Comparison of ENCODE assay signal across 11 cellular contexts in genomic region chr3:44995142-44995770, GRCh38. TPM values are rescaled to one million over a fixed set of nuclear protein-coding genes. Genes with fewer than 3 reads are reported as not detected.
DNase-seq lines count a peak whose midpoint lies in the region; ATAC-seq and TF ChIP-seq lines count a peak whose summit lies in the region.
"Had no signal": no experiment of that assay in that cellular context is flagged by ENCODE, and none has a peak within 500 bp of the region (broad histone marks: within the 10 kb centered on the region; RNA-seq: fewer than 3 reads in every experiment).

No MANE protein-coding gene starts in this region.

- no peaks in the 10 kb centered on the region for H3K27me3 Mint-ChIP-seq in activated CD8-positive, alpha-beta T cell treated with anti-CD3 and anti-CD28 coated beads for 36 hours
- no peaks in the 10 kb centered on the region for H3K27me3 Mint-ChIP-seq in activated CD8-positive, alpha-beta T cell treated with anti-CD3 and anti-CD28 coated beads, Interleukin-2, amount 10 ng/mL, durations not matched to agents 7 days and 5 days (ENCODE audit: low read depth)
- no peaks in the 10 kb centered on the region for H3K27me3 Mint-ChIP-seq in type B pancreatic cell
- H3K27me3 Mint-ChIP-seq: B cell had no signal

- peaks cover 57% of the 10 kb centered on the region for H3K36me3 Mint-ChIP-seq in activated CD8-positive, alpha-beta T cell treated with anti-CD3 and anti-CD28 coated beads for 36 hours (ENCODE audit: low read depth)
- peaks cover 75% of the 10 kb centered on the region for H3K36me3 Mint-ChIP-seq in activated CD8-positive, alpha-beta T cell treated with anti-CD3 and anti-CD28 coated beads, Interleukin-2, amount 10 ng/mL, durations not matched to agents 7 days and 5 days (ENCODE audit: low read depth)
- peaks cover 21% of the 10 kb centered on the region for H3K36me3 Mint-ChIP-seq in type B pancreatic cell

- intact Hi-C loops in activated CD8-positive, alpha-beta T cell treated with anti-CD3 and anti-CD28 coated beads for 36 hours (cut with micrococcal nuclease), result no loop called here
- intact Hi-C loops in heart left ventricle (cut with DNase I), result no loop called here

- POLR2A ChIA-PET in activated CD8-positive, alpha-beta T cell treated with anti-CD3 and anti-CD28 coated beads for 36 hours (lab: Charles Lee), result interaction anchor here (0.8 to 1.6 kb wide), 2 partner anchors 10 to 18 kb away, joined by 3 to 5 read pairs; no protein-coding TSS in a partner anchor
- POLR2A ChIA-PET in activated CD8-positive, alpha-beta T cell treated with anti-CD3 and anti-CD28 coated beads, Interleukin-2, amount 10 ng/mL, durations not matched to agents 7 days and 5 days (lab: Charles Lee), result no interaction called here

- H4K20me1 ChIP-seq in smooth muscle cell (ENCODE audit: low read depth), result peaks cover 64% of the 10 kb centered on the region

- no peaks in the 10 kb centered on the region for H3F3A ChIP-seq in smooth muscle cell (ENCODE audit: low read depth)

- H3K9ac ChIP-seq in smooth muscle cell (ENCODE audit: low read depth), result no peak overlapping the region

- no peak overlapping the region for H3K4me3 Mint-ChIP-seq in activated CD8-positive, alpha-beta T cell treated with anti-CD3 and anti-CD28 coated beads for 36 hours
- H3K4me3 Mint-ChIP-seq in activated CD8-positive, alpha-beta T cell treated with anti-CD3 and anti-CD28 coated beads, Interleukin-2, amount 10 ng/mL, durations not matched to agents 7 days and 5 days, result no peak overlapping the region
- H3K4me3 Mint-ChIP-seq in type B pancreatic cell, result peak overlapping the region; percentile 58
- H3K4me3 Mint-ChIP-seq: B cell had no signal

- WGBS in heart left ventricle, 4 donors, result 85 to 88% (median 86%) methylated on average over 8 of the region's 8 CpGs
- 92% methylated on average over 8 of the region's 8 CpGs for WGBS in smooth muscle cell (ENCODE audit: low lambda C conversion rate)

- peak overlapping the region in 6 of 12 donors; percentile 1 to 44 (median 18) for H3K27ac ChIP-seq in heart left ventricle
- H3K27ac ChIP-seq in smooth muscle cell (ENCODE audit: low read depth), result no peak overlapping the region

- ATAC-seq in activated CD8-positive, alpha-beta T cell treated with anti-CD3 and anti-CD28 coated beads for 36 hours, result no peak
- ATAC-seq in activated CD8-positive, alpha-beta T cell treated with anti-CD3 and anti-CD28 coated beads, Interleukin-2, amount 10 ng/mL, durations not matched to agents 7 days and 5 days, result no peak
- ATAC-seq in heart left ventricle (peak in 2 of 4 donors; percentile 47 to 56), GM18520 (IDR thresholded peaks at IDR 0.05; ENCODE audit: unreplicated experiment) (no peak)

- no peak for DNase-seq in activated CD8-positive, alpha-beta T cell treated with anti-CD3 and anti-CD28 coated beads for 36 hours
- no peak for DNase-seq in activated CD8-positive, alpha-beta T cell treated with anti-CD3 and anti-CD28 coated beads, Interleukin-2, amount 10 ng/mL, durations not matched to agents 7 days and 5 days
- DNase-seq in T1000 (lab: John Stamatoyannopoulos, UW), result peak; percentile 50
- peak in 4 of 5 donors; percentile 41 to 67 (median 55) for DNase-seq in heart left ventricle
- no peak for DNase-seq in type B pancreatic cell (ENCODE audit: extremely low spot score, unreplicated experiment)
- DNase-seq in smooth muscle cell (lab: John Stamatoyannopoulos, UW; ENCODE audit: unreplicated experiment), result no peak
- no peak for DNase-seq in SIG-M5 (lab: John Stamatoyannopoulos, UW)

- H3K4me2 ChIP-seq in smooth muscle cell, result no peak overlapping the region

- no peak overlapping the region for H3K4me3 ChIP-seq in heart left ventricle
- no peak overlapping the region for H3K4me3 ChIP-seq in smooth muscle cell
- H3K4me3 ChIP-seq: dorsolateral prefrontal cortex, HAP-1 had no signal

- no peaks in the 10 kb centered on the region for H3K9me3 Mint-ChIP-seq in activated CD8-positive, alpha-beta T cell treated with anti-CD3 and anti-CD28 coated beads for 36 hours
- H3K9me3 Mint-ChIP-seq in activated CD8-positive, alpha-beta T cell treated with anti-CD3 and anti-CD28 coated beads, Interleukin-2, amount 10 ng/mL, durations not matched to agents 7 days and 5 days (ENCODE audit: insufficient read depth), result no peaks in the 10 kb centered on the region
- no peaks in the 10 kb centered on the region for H3K9me3 Mint-ChIP-seq in type B pancreatic cell

- no peaks in the 10 kb centered on the region for H3K27me3 ChIP-seq in heart left ventricle
- no peaks in the 10 kb centered on the region for H3K27me3 ChIP-seq in smooth muscle cell (ENCODE audit: low read depth)
- H3K27me3 ChIP-seq: dorsolateral prefrontal cortex had no signal

- H3K79me2 ChIP-seq in smooth muscle cell (ENCODE audit: low read depth), result peaks cover 9% of the 10 kb centered on the region

- no peak overlapping the region for H2AFZ ChIP-seq in smooth muscle cell (ENCODE audit: low read depth)

- H3K36me3 ChIP-seq in heart left ventricle (peaks cover 0 to 72% (median 56%) of the 10 kb centered on the region in 9 donors), smooth muscle cell (ENCODE audit: low read depth) (peaks cover 8% of the 10 kb centered on the region)

- peaks cover 9 to 49% (median 25%) of the 10 kb centered on the region in 12 donors for H3K4me1 ChIP-seq in heart left ventricle
- peaks cover 4% of the 10 kb centered on the region for H3K4me1 ChIP-seq in smooth muscle cell (ENCODE audit: low read depth)

- CTCF ChIA-PET in activated CD8-positive, alpha-beta T cell treated with anti-CD3 and anti-CD28 coated beads for 36 hours (lab: Charles Lee), result interaction anchor here (1.4 to 2.1 kb wide), 2 partner anchors 41 to 45 kb away, joined by 3 to 7 read pairs; no protein-coding TSS in a partner anchor
- CTCF ChIA-PET in activated CD8-positive, alpha-beta T cell treated with anti-CD3 and anti-CD28 coated beads, Interleukin-2, amount 10 ng/mL, durations not matched to agents 7 days and 5 days (lab: Charles Lee), result interaction anchor here (1.1 to 8.7 kb wide), 3 partner anchors 10 to 23 kb away, joined by 3 to 52 read pairs (median 4); no protein-coding TSS in a partner anchor

- no peak for TF ChIP-seq POLR2A in heart left ventricle (IDR thresholded peaks at IDR 0.05)

- peaks cover 57% of the 10 kb centered on the region for H3K4me1 Mint-ChIP-seq in activated CD8-positive, alpha-beta T cell treated with anti-CD3 and anti-CD28 coated beads for 36 hours (ENCODE audit: low read depth)
- peaks cover 43% of the 10 kb centered on the region for H3K4me1 Mint-ChIP-seq in activated CD8-positive, alpha-beta T cell treated with anti-CD3 and anti-CD28 coated beads, Interleukin-2, amount 10 ng/mL, durations not matched to agents 7 days and 5 days (ENCODE audit: low read depth)
- H3K4me1 Mint-ChIP-seq in type B pancreatic cell (ENCODE audit: unreplicated experiment), result peaks cover 38% of the 10 kb centered on the region
- H3K4me1 Mint-ChIP-seq: B cell had no signal

- peak overlapping the region; percentile 76 for H3K27ac Mint-ChIP-seq in activated CD8-positive, alpha-beta T cell treated with anti-CD3 and anti-CD28 coated beads for 36 hours
- no peak overlapping the region for H3K27ac Mint-ChIP-seq in activated CD8-positive, alpha-beta T cell treated with anti-CD3 and anti-CD28 coated beads, Interleukin-2, amount 10 ng/mL, durations not matched to agents 7 days and 5 days
- H3K27ac Mint-ChIP-seq in type B pancreatic cell, result peak overlapping the region; percentile 79
- H3K27ac Mint-ChIP-seq: B cell had no signal

- no peak for TF ChIP-seq CTCF in activated CD8-positive, alpha-beta T cell treated with anti-CD3 and anti-CD28 coated beads for 36 hours (IDR thresholded peaks at IDR 0.05)
- TF ChIP-seq CTCF in heart left ventricle (IDR thresholded peaks at IDR 0.05), result no peak
- TF ChIP-seq CTCF in type B pancreatic cell (conservative IDR thresholded peaks at IDR 0.05), result no peak
- TF ChIP-seq CTCF in smooth muscle cell (IDR thresholded peaks at IDR 0.05; ENCODE audit: borderline replicate concordance, insufficient read depth, poor library complexity, severe bottlenecking), result no peak

- H3K9me3 ChIP-seq in heart left ventricle, result no peaks in the 10 kb centered on the region
- no peaks in the 10 kb centered on the region for H3K9me3 ChIP-seq in smooth muscle cell (replicated peaks; ENCODE audit: low read depth)
- H3K9me3 ChIP-seq: HAP-1 had no signal

RNA-seq across cellular contexts. Expression of gene EXOSC7, which starts 19.2 kb away (rescaled TPM):
- total RNA-seq in activated CD8-positive, alpha-beta T cell treated with anti-CD3 and anti-CD28 coated beads for 36 hours, result 10 to 100 TPM; 79.8 to 80.7 TPM
- 10 to 100 TPM; 49.5 to 50.1 TPM for total RNA-seq in activated CD8-positive, alpha-beta T cell treated with anti-CD3 and anti-CD28 coated beads, Interleukin-2, amount 10 ng/mL, durations not matched to agents 7 days and 5 days
- total RNA-seq in heart left ventricle, result 10 to 100 TPM; 23.8 to 87.3 (median 30.7) TPM
- 10 to 100 TPM; 34.8 to 52.5 TPM for polyA plus RNA-seq in heart left ventricle
- total RNA-seq in type B pancreatic cell (ENCODE audit: low replicate concordance), result 45.5 and 49.7 TPM in 2 replicates
- total RNA-seq in smooth muscle cell, result 42.2 and 48.7 TPM in 2 replicates
- 49.0 and 61.2 TPM in 2 replicates for polyA plus RNA-seq in smooth muscle cell

RNA-seq across cellular contexts. Expression of gene ZDHHC3, which starts 19.3 kb away (rescaled TPM):
- total RNA-seq in activated CD8-positive, alpha-beta T cell treated with anti-CD3 and anti-CD28 coated beads for 36 hours, result 10 to 100 TPM; 28.6 to 36.0 TPM
- total RNA-seq in activated CD8-positive, alpha-beta T cell treated with anti-CD3 and anti-CD28 coated beads, Interleukin-2, amount 10 ng/mL, durations not matched to agents 7 days and 5 days, result 10 to 100 TPM; 62.3 to 71.3 TPM
- total RNA-seq in heart left ventricle, result 10 to 100 TPM; 40.5 to 94.7 (median 52.7) TPM
- 10 to 100 TPM; 17.9 to 54.0 TPM for polyA plus RNA-seq in heart left ventricle
- total RNA-seq in type B pancreatic cell (ENCODE audit: low replicate concordance), result 83.6 and 112 TPM in 2 replicates
- 38.2 and 63.7 TPM in 2 replicates for total RNA-seq in smooth muscle cell
- 34.8 and 40.5 TPM in 2 replicates for polyA plus RNA-seq in smooth muscle cell

RNA-seq across cellular contexts. Expression of gene CLEC3B, which starts 30.8 kb away (rescaled TPM):
- total RNA-seq in activated CD8-positive, alpha-beta T cell treated with anti-CD3 and anti-CD28 coated beads for 36 hours, result not detected
- under 1 TPM; 0.29 TPM for total RNA-seq in activated CD8-positive, alpha-beta T cell treated with anti-CD3 and anti-CD28 coated beads, Interleukin-2, amount 10 ng/mL, durations not matched to agents 7 days and 5 days
- total RNA-seq in heart left ventricle (100 to 1,000 TPM in 2 of 9 donors, 10 to 100 TPM in 7; 34.8 to 131 (median 71.3) TPM), type B pancreatic cell (ENCODE audit: low replicate concordance) (0.43 and 1.2 TPM in 2 replicates), smooth muscle cell (not detected in 2 replicates)
- polyA plus RNA-seq in heart left ventricle (100 to 1,000 TPM; 114 to 205 TPM), smooth muscle cell (0.58 TPM in 1 of 2 replicates, not detected in the other)
- total RNA-seq: B cell had no signal

Comparison
In these comparisons a context has a peak if more than half of its experiments do, and no peak if none do; other contexts are left out.
1. DNase-seq: peak in T1000 (single experiment) and heart left ventricle (4 of 5); none in activated CD8-positive, alpha-beta T cell treated with anti-CD3 and anti-CD28 coated beads for 36 hours (single experiment), activated CD8-positive, alpha-beta T cell treated with anti-CD3 and anti-CD28 coated beads, Interleukin-2, amount 10 ng/mL, durations not matched to agents 7 days and 5 days (single experiment), type B pancreatic cell (single experiment), smooth muscle cell (single experiment) and SIG-M5 (single experiment).
2. RNA of gene CLEC3B, which starts 30.8 kb away (total RNA-seq): 34.8 to 131 TPM in heart left ventricle; 0.43 to 1.2 TPM in type B pancreatic cell, 0.29 TPM in activated CD8-positive, alpha-beta T cell treated with anti-CD3 and anti-CD28 coated beads, Interleukin-2, amount 10 ng/mL, durations not matched to agents 7 days and 5 days, not detected in activated CD8-positive, alpha-beta T cell treated with anti-CD3 and anti-CD28 coated beads for 36 hours and not detected in smooth muscle cell; every median in the first group is over 10 times any median in the second.